ENCODE assay signal across 8 cellular contexts in the genomic region with DNA sequence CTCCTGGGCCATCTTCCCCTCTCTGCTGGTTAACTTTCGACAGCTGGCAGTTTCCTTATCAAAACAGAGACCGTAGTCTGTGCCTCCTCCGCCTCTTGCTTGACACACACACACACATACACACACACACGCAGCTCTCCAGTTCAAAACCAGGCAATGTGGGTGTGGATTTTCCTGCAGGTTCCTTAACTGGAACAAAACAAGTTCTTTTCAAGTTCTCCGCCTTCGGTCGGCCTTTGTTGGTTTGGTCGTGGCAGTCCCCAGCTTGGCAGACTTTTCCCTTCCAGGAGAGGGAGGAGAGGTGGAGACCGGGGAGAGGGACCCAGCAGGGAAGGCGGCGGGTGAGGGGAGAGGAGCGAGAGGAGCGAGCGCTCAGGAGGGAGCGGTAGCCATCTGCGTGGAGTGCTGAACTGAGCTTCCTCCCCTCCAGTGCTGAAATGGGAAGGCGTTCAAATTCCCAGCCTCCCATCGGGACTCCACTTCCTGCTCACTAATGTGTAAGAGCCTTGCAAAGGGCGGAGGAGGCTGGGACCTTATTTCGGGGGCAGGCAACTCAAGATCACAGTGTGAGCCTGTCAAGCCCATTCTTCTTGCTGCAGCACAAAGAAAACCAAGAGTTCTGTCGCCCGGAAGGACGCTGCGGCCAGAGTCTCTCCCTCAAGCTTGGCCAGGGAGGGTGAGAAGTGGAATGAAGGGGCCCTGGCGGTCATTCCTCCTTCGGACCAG.
DNase-seq lines count a peak whose midpoint lies in the region; ATAC-seq, FAIRE-seq and TF ChIP-seq lines count a peak whose summit lies in the region.

No MANE protein-coding gene starts in this region.

- peaks cover 71% of the 10 kb centered on the region for H3K4me1 ChIP-seq in OCI-LY3 (ENCODE audit: low read length)
- H3K4me1 ChIP-seq in sigmoid colon: peaks cover 0 to 66% (median 56%) of the 10 kb centered on the region in 4 donors

- no peaks in the 10 kb centered on the region for H3K27me3 ChIP-seq in OCI-LY3 (ENCODE audit: low read depth, low read length)
- no peaks in the 10 kb centered on the region for H3K27me3 ChIP-seq in bronchial epithelial cell (ENCODE audit: control insufficient read depth, insufficient read depth, low read length)
- no peaks in the 10 kb centered on the region for H3K27me3 ChIP-seq in sigmoid colon

- TF ChIP-seq CTCF in GM20000 (IDR thresholded peaks at IDR 0.05; ENCODE audit: extremely low read depth, missing control alignments) (no peak), OCI-LY3 (IDR thresholded peaks at IDR 0.05; ENCODE audit: low read depth, low read length) (no peak), bronchial epithelial cell (IDR thresholded peaks at IDR 0.05; ENCODE audit: insufficient read depth, low read length, severe bottlenecking) (peak; percentile 2), sigmoid colon (IDR thresholded peaks at IDR 0.05) (no peak)

- DNase-seq in Ammon's horn (ENCODE audit: low spot score): peak; percentile 84
- DNase-seq in GM20000 (ENCODE audit: low spot score): peak; percentile 50
- peak; percentile 80 for DNase-seq in bronchial epithelial cell (ENCODE audit: low read depth)
- peak; percentile 83 for DNase-seq in iPS-NIHi11 (ENCODE audit: low spot score)
- peak; percentile 93 for DNase-seq in sigmoid colon
- DNase-seq in HuH-7.5 (ENCODE audit: low spot score): no peak

- H2AFZ ChIP-seq in OCI-LY3 (ENCODE audit: low read depth, low read length): 0 out of 2 replicates have a peak overlapping the region, but pooled peaks have one; percentile 48

- H3K27ac ChIP-seq in OCI-LY3 (ENCODE audit: low read length) (peak overlapping the region; percentile 97), sigmoid colon (peak overlapping the region; percentile 69 to 72 (median 72))

- no peak for TF ChIP-seq POLR2A in sigmoid colon (IDR thresholded peaks at IDR 0.05)

- peaks cover 64% of the 10 kb centered on the region for H3K79me2 ChIP-seq in OCI-LY3 (ENCODE audit: low read length)

- peaks cover 11% of the 10 kb centered on the region for H3K36me3 ChIP-seq in OCI-LY3 (replicated peaks; ENCODE audit: low read depth, low read length)
- no peaks in the 10 kb centered on the region for H3K36me3 ChIP-seq in bronchial epithelial cell (ENCODE audit: control insufficient read depth, insufficient read depth, low read length)
- H3K36me3 ChIP-seq in sigmoid colon: no peaks in the 10 kb centered on the region

- no peak for ATAC-seq in HG03025 (IDR thresholded peaks at IDR 0.05; ENCODE audit: low FRiP score, unreplicated experiment)

- H3K4me3 ChIP-seq in OCI-LY3 (ENCODE audit: low read length): peak overlapping the region; percentile 100
- peak overlapping the region; percentile 53 for H3K4me3 ChIP-seq in bronchial epithelial cell (ENCODE audit: low read depth, low read length)
- peak overlapping the region; percentile 40 to 61 (median 55) for H3K4me3 ChIP-seq in sigmoid colon

- intact Hi-C loops in sigmoid colon (cut with DNase I): no loop called here

- H3K9me3 ChIP-seq in OCI-LY3 (ENCODE audit: insufficient read depth, low read length) (no peaks in the 10 kb centered on the region), sigmoid colon (no peaks in the 10 kb centered on the region)

- TF ChIP-seq EP300 in sigmoid colon (IDR thresholded peaks at IDR 0.05): no peak

- no peak for FAIRE-seq in bronchial epithelial cell (lab: Jason Lieb, UNC)

- no peaks in the 10 kb centered on the region for H4K20me1 ChIP-seq in OCI-LY3 (ENCODE audit: insufficient read depth, low read length)

- H3K4me2 ChIP-seq in OCI-LY3 (ENCODE audit: low read length): peak overlapping the region; percentile 94

- peak overlapping the region; percentile 100 for H3K9ac ChIP-seq in OCI-LY3 (ENCODE audit: low read length)

- WGBS in sigmoid colon, 2 donors: 1 to 3% methylated on average over 26 of the region's 26 CpGs
